Comparison of ENCODE assay signal across 10 cellular contexts in the genomic region with DNA sequence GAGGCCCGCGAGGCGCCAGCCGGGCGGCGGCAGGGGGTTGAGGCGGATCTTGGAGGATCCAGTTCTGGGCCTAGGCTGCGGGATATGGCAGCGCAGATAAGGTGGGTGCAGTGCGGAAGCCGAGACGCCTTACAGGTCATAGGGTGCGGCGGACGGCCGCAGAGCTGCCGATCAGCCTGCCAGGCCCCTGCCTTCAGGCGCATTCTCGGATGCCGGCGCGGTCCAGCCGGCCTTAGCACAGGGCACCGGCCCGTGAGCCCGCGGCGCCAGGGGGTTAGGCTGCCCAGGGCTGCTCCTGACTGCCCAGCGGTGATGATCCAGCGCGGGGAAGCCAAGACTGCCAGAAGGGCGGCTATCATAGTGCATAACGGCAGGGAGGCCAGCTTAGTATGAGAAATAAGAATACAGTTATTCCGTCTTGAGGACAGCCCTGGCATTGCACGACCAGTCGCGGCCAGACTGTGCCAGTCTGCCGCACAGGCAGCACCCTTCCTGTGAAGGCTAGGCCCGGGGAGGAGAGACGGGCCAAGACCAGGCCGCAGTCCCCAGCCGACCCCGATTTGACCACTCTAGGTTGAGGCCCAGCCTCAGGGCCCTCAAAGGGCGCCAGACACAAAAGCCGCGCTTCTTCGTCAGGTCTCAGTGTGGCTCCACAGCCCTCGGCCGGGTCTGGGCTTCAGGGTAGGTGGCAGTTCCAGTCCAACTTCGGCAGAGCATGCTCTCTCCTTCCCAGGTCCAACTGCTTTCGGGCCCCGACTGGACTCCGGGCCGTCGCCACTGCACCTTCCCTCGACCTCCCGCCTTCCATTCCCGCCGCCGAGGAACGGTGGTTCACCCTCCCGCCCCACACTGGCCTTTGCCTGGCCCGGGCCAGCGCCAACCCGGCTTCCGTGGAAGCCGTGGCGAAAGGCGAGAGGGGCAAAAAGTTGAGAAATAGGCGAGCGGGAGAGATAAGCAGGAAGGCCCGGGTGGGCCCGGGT. TPM values are rescaled to one million over a fixed set of nuclear protein-coding genes. Genes with fewer than 3 reads are reported as not detected.
DNase-seq lines count a peak whose midpoint lies in the region; ATAC-seq and TF ChIP-seq lines count a peak whose summit lies in the region.
"Had no signal": no experiment of that assay in that cellular context is flagged by ENCODE, and none has a peak within 500 bp of the region (broad histone marks: within the 10 kb centered on the region; RNA-seq: fewer than 3 reads in every experiment).

No MANE protein-coding gene starts in this region.

- peak; percentile 21 to 37 for ATAC-seq in activated naive CD4-positive, alpha-beta T cell treated with anti-CD3 and anti-CD28 coated beads, Interleukin-2, amount 50 U/mL, for 72 hours

- peaks cover 0 to 6% of the 10 kb centered on the region in 2 donors for H3K36me3 Mint-ChIP-seq in activated naive CD4-positive, alpha-beta T cell treated with anti-CD3 and anti-CD28 coated beads, Interleukin-2, amount 50 U/mL, for 72 hours

- TF ChIP-seq CTCF in coronary artery (IDR thresholded peaks at IDR 0.05) (no peak), suprapubic skin (IDR thresholded peaks at IDR 0.05) (no peak)

- H3K36me3 ChIP-seq in suprapubic skin: no peaks in the 10 kb centered on the region

- peak in 1 of 2 donors; percentile 24 for DNase-seq in activated naive CD4-positive, alpha-beta T cell treated with anti-CD3 and anti-CD28 coated beads, Interleukin-2, amount 50 U/mL, for 72 hours (ENCODE audit: low spot score in 2 of 2)
- DNase-seq in activated naive CD4-positive, alpha-beta T cell (lab: John Stamatoyannopoulos, UW): no peak
- DNase-seq in coronary artery (ENCODE audit: low spot score): no peak
- DNase-seq in left kidney (ENCODE audit: low read depth, low spot score): peak; percentile 40
- DNase-seq in suprapubic skin (ENCODE audit: low spot score in 2 of 2): no peak
- no peak for DNase-seq in SHP77 (lab: John Stamatoyannopoulos, UW)
- no peak for DNase-seq in NCI-H748 treated with DMSO at 0.1 percent for 48 hours (lab: John Stamatoyannopoulos, UW)
- no peak for DNase-seq in NCI-H345 treated with DMSO at 0.1 percent for 48 hours (lab: John Stamatoyannopoulos, UW; ENCODE audit: unreplicated experiment)
- DNase-seq: NCI-H1436 treated with DMSO at 0.1 percent for 48 hours had no signal

- H3K27ac Mint-ChIP-seq in activated naive CD4-positive, alpha-beta T cell treated with anti-CD3 and anti-CD28 coated beads, Interleukin-2, amount 50 U/mL, for 72 hours: no peak overlapping the region

- H3K27ac ChIP-seq in coronary artery (no peak overlapping the region), suprapubic skin (no peak overlapping the region)

- no peak for TF ChIP-seq POLR2A in suprapubic skin (IDR thresholded peaks at IDR 0.05)

- H3K4me3 ChIP-seq in coronary artery (peak overlapping the region; percentile 51), suprapubic skin (peak overlapping the region; percentile 43)

- no peak for TF ChIP-seq EP300 in suprapubic skin (IDR thresholded peaks at IDR 0.05)

- H3K9me3 Mint-ChIP-seq in activated naive CD4-positive, alpha-beta T cell treated with anti-CD3 and anti-CD28 coated beads, Interleukin-2, amount 50 U/mL, for 72 hours: no peaks in the 10 kb centered on the region

- H3K27me3 ChIP-seq in suprapubic skin: peaks cover 82% of the 10 kb centered on the region

- no peaks in the 10 kb centered on the region for H3K9me3 ChIP-seq in suprapubic skin

- H3K4me1 ChIP-seq in suprapubic skin: peaks cover 34% of the 10 kb centered on the region

- WGBS in suprapubic skin: 49% methylated on average over 42 of the region's 73 CpGs

RNA-seq across cellular contexts. Expression of a gene that starts 0.9 kb away (rescaled TPM):
- not detected for total RNA-seq in activated naive CD4-positive, alpha-beta T cell treated with anti-CD3 and anti-CD28 coated beads, Interleukin-2, amount 50 U/mL, for 72 hours
- under 1 TPM in 2 of 4 donors, not detected in 2; 0.49 to 0.60 TPM for total RNA-seq in suprapubic skin
- total RNA-seq: lung microvascular endothelial cell had no signal

RNA-seq across cellular contexts. Expression of a gene that starts 35.2 kb away (rescaled TPM):
- total RNA-seq in activated naive CD4-positive, alpha-beta T cell treated with anti-CD3 and anti-CD28 coated beads, Interleukin-2, amount 50 U/mL, for 72 hours: 10 to 100 TPM; 26.5 to 39.8 TPM
- 10 to 100 TPM; 43.0 to 71.0 (median 57.6) TPM for total RNA-seq in suprapubic skin

RNA-seq across cellular contexts. Expression of a gene that starts 42.7 kb away (rescaled TPM):
- total RNA-seq in activated naive CD4-positive, alpha-beta T cell treated with anti-CD3 and anti-CD28 coated beads, Interleukin-2, amount 50 U/mL, for 72 hours: not detected
- total RNA-seq in suprapubic skin: 1 to 10 TPM in 2 of 4 donors, under 1 TPM in 1, not detected in 1; 0.48 to 1.8 (median 1.1) TPM
- total RNA-seq: lung microvascular endothelial cell had no signal
